Comparison of ENCODE assay signal across 11 cellular contexts in genomic region chr11:61699737-61700160, GRCh38. TPM values are rescaled to one million over a fixed set of nuclear protein-coding genes. Genes with fewer than 3 reads are reported as not detected.
DNase-seq lines count a peak whose midpoint lies in the region; ATAC-seq, FAIRE-seq and TF ChIP-seq lines count a peak whose summit lies in the region.
"Had no signal": no experiment of that assay in that cellular context is flagged by ENCODE, and none has a peak within 500 bp of the region (broad histone marks: within the 10 kb centered on the region; RNA-seq: fewer than 3 reads in every experiment).

No MANE protein-coding gene starts in this region.

- peak; percentile 96 for DNase-seq in NCI-H146 (lab: John Stamatoyannopoulos, UW)
- DNase-seq in hepatocyte (ENCODE audit: low spot score): peak; percentile 58
- no peak for DNase-seq in tibial nerve (ENCODE audit: low spot score in 2 of 2)
- DNase-seq in GM12891 (ENCODE audit: insufficient read length, low spot score): no peak
- DNase-seq: activated T-cell treated with anti-CD3 and anti-CD28 coated beads, Interleukin-2, amount 50 U/mL, for 24 hours; effector CD4-positive, alpha-beta T cell; NCI-H1048 had no signal

- no peak for FAIRE-seq in GM12891 (lab: Jason Lieb, UNC)

- H3K36me3 ChIP-seq in hepatocyte (replicated peaks; ENCODE audit: insufficient read depth, low read depth): no peaks in the 10 kb centered on the region
- no peaks in the 10 kb centered on the region for H3K36me3 ChIP-seq in tibial nerve

- H3K9me3 ChIP-seq in hepatocyte (ENCODE audit: low read depth) (no peaks in the 10 kb centered on the region), tibial nerve (no peaks in the 10 kb centered on the region)

- peaks cover 65% of the 10 kb centered on the region for H3K4me1 ChIP-seq in hepatocyte (ENCODE audit: insufficient read depth)
- H3K4me1 ChIP-seq in tibial nerve: peaks cover 0 to 69% (median 64%) of the 10 kb centered on the region in 4 donors

- TF ChIP-seq CTCF in hepatocyte (IDR thresholded peaks at IDR 0.05; ENCODE audit: poor library complexity) (no peak), tibial nerve (IDR thresholded peaks at IDR 0.05) (no peak)

- H3K27me3 ChIP-seq in hepatocyte (no peaks in the 10 kb centered on the region), tibial nerve (no peaks in the 10 kb centered on the region)

- H3K27ac ChIP-seq in hepatocyte (peak overlapping the region; percentile 83), tibial nerve (peak overlapping the region; percentile 65 to 90 (median 74))

- ATAC-seq in SK-N-SH treated with all-trans-retinoic acid at 6 μM for 48 hours: peak; percentile 47
- ATAC-seq in GM21786 (IDR thresholded peaks at IDR 0.05; ENCODE audit: unreplicated experiment): no peak
- ATAC-seq in GM21825 (IDR thresholded peaks at IDR 0.05; ENCODE audit: unreplicated experiment): no peak
- ATAC-seq: stimulated activated effector memory CD8-positive, alpha-beta T cell treated with anti-CD3 and anti-CD28 coated beads, Interleukin-12 subunit alpha, Interleukin-12 subunit beta, amount 100 ng/mL, for 72 hours had no signal

- peaks cover 39% of the 10 kb centered on the region for H3K79me2 ChIP-seq in hepatocyte

- no peaks in the 10 kb centered on the region for H3K9me2 ChIP-seq in hepatocyte (replicated peaks; ENCODE audit: insufficient read depth)

- no peak overlapping the region for H3K4me3 ChIP-seq in hepatocyte
- H3K4me3 ChIP-seq in tibial nerve: no peak overlapping the region

- no peak overlapping the region for H2AFZ ChIP-seq in hepatocyte

- H3K4me2 ChIP-seq in hepatocyte: peak overlapping the region; percentile 49

- TF ChIP-seq EP300 in tibial nerve (IDR thresholded peaks at IDR 0.05): peak; percentile 39 to 77

- TF ChIP-seq POLR2A in tibial nerve (IDR thresholded peaks at IDR 0.05) (no peak), GM12891 (IDR thresholded peaks at IDR 0.05; ENCODE audit: low read depth, low read length) (no peak)

- 81% methylated on average over 13 of the region's 13 CpGs for WGBS in hepatocyte (ENCODE audit: low lambda C conversion rate, missing lambda C conversion rate)
- WGBS in tibial nerve, 2 donors: 72 to 78% methylated on average over 10 to 13 of the region's 13 CpGs

- H4K20me1 ChIP-seq in hepatocyte (ENCODE audit: insufficient read depth, poor library complexity, severe bottlenecking): peaks cover 4% of the 10 kb centered on the region

TF ChIP-seq in SK-N-SH treated with all-trans-retinoic acid at 6 μM for 48 hours, 23 proteins besides CTCF, POLR2A, EP300 and RAD21:
- TF ChIP-seq ZFP30 (CRISPR knock-in tag; IDR thresholded peaks at IDR 0.05): no peak

TF ChIP-seq in GM12891, 5 proteins besides CTCF, POLR2A, EP300 and RAD21:
- TF ChIP-seq SPI1 (IDR thresholded peaks at IDR 0.05; ENCODE audit: low read depth, low read length) (no peak), PAX5 (IDR thresholded peaks at IDR 0.05; ENCODE audit: insufficient read depth, low read length, severe bottlenecking) (no peak), POLR2AphosphoS5 (IDR thresholded peaks at IDR 0.05; ENCODE audit: low read depth, low read length) (no peak), TAF1 (IDR thresholded peaks at IDR 0.05; ENCODE audit: low read depth, low read length) (no peak), POU2F2 (IDR thresholded peaks at IDR 0.05; ENCODE audit: low read depth, low read length) (no peak)

RNA-seq across cellular contexts. Expression of gene DAGLA, which starts 19.6 kb away (rescaled TPM):
- total RNA-seq in hepatocyte (5.5 and 8.9 TPM in 2 replicates), tibial nerve (1 to 10 TPM; 1.1 to 5.4 (median 3.0) TPM)
- polyA plus RNA-seq in hepatocyte: 7.4 and 8.3 TPM in 2 replicates
- polyA plus RNA-seq in GM12891 (2012; ENCODE audit: low read depth, missing spikeins): 0.04 TPM

RNA-seq across cellular contexts. Expression of gene MYRF, which starts 52.7 kb away (rescaled TPM):
- total RNA-seq in hepatocyte: 42.2 and 57.3 TPM in 2 replicates
- polyA plus RNA-seq in hepatocyte: 96.7 and 115 TPM in 2 replicates
- 1 to 10 TPM; 1.0 to 7.5 (median 2.1) TPM for total RNA-seq in tibial nerve
- polyA plus RNA-seq in GM12891 (2012; ENCODE audit: low read depth, missing spikeins): 0.83 TPM

Comparison
In these comparisons a context has a peak if more than half of its experiments do, and no peak if none do; other contexts are left out.
1. DNase-seq: peak in NCI-H146 (single experiment) and hepatocyte (single experiment); none in tibial nerve (0 of 2) and GM12891 (single experiment).